In genomic region chr9:99101271-99101670, GRCh38 we compare ENCODE assay signal across 24 cellular contexts.
"Had no signal": no experiment of that assay in that cellular context is flagged by ENCODE, and none has a peak within 500 bp of the region (broad histone marks: within the 10 kb centered on the region; RNA-seq: fewer than 3 reads in every experiment).

No MANE protein-coding gene starts in this region.

- H3K27me3 Mint-ChIP-seq: naive thymus-derived CD8-positive, alpha-beta T cell; stimulated activated naive B cell treated with anti-CD40 and anti-IgM and Interleukin-4, amounts not matched to agents 10 μg/mL and 1 μg/mL and 100 μg/mL, for 72 hours had no signal

- H3K36me3 ChIP-seq: heart left ventricle, left ventricle myocardium inferior, ovary, prostate gland, stomach, thyroid gland, upper lobe of right lung had no signal

- ATAC-seq: heart left ventricle; naive thymus-derived CD8-positive, alpha-beta T cell; right cardiac atrium; sciatic nerve; stimulated activated naive B cell treated with anti-CD40 and anti-IgM and Interleukin-4, amounts not matched to agents 10 μg/mL and 1 μg/mL and 100 μg/mL, for 72 hours; stimulated activated naive CD8-positive, alpha-beta T cell treated with anti-CD3 and anti-CD28 coated beads, Interleukin-15, Interleukin-2, amounts not matched to agents 100 U/mL and 50 U/mL, for 24 hours; upper lobe of right lung had no signal

- H3K27ac ChIP-seq: heart left ventricle, left ventricle myocardium inferior, ovary, prostate gland, testis, thyroid gland, upper lobe of right lung had no signal

- DNase-seq: heart left ventricle; hypothalamus; islet precursor cell; left ventricle myocardium inferior; naive thymus-derived CD8-positive, alpha-beta T cell; ovary; posterior cingulate gyrus; retina; right cardiac atrium; stimulated activated CD4-positive, alpha-beta T cell treated with anti-CD3 and anti-CD28 coated beads, Interleukin-12 subunit alpha, Interleukin-12 subunit beta, amount 100 ng/mL, for 4 hours; stimulated activated CD4-positive, alpha-beta T cell treated with anti-CD3 and anti-CD28 coated beads, Interleukin-15, amount 100 ng/mL, for 24 hours; stimulated activated CD4-positive, alpha-beta T cell treated with anti-CD3 and anti-CD28 coated beads, Interleukin-2, amount 100 ng/mL, for 24 hours; stimulated activated CD4-positive, alpha-beta T cell treated with anti-CD3 and anti-CD28 coated beads, Interleukin-4, amount 100 ng/mL, for 1 hour; stimulated activated naive B cell treated with anti-CD40 and anti-IgM and Interleukin-4, amounts not matched to agents 10 μg/mL and 1 μg/mL and 100 μg/mL, for 72 hours; stimulated activated naive CD8-positive, alpha-beta T cell treated with anti-CD3 and anti-CD28 coated beads, Interleukin-15, Interleukin-2, amounts not matched to agents 100 U/mL and 50 U/mL, for 24 hours; stomach; testis; thyroid gland; trophoblast cell; upper lobe of right lung had no signal

- H3K9me3 ChIP-seq: left ventricle myocardium inferior, ovary, prostate gland, stomach, testis, thyroid gland, upper lobe of right lung had no signal

- H3K4me3 Mint-ChIP-seq: naive thymus-derived CD8-positive, alpha-beta T cell; stimulated activated naive B cell treated with anti-CD40 and anti-IgM and Interleukin-4, amounts not matched to agents 10 μg/mL and 1 μg/mL and 100 μg/mL, for 72 hours had no signal

- H3K27me3 ChIP-seq: heart left ventricle, ovary, stomach, testis, thyroid gland, upper lobe of right lung had no signal

- H3K4me3 ChIP-seq: heart left ventricle, left ventricle myocardium inferior, lung, ovary, prostate gland, skin epidermis, stomach, testis, thyroid gland, upper lobe of right lung had no signal

- H3K27ac Mint-ChIP-seq: stimulated activated naive B cell treated with anti-CD40 and anti-IgM and Interleukin-4, amounts not matched to agents 10 μg/mL and 1 μg/mL and 100 μg/mL, for 72 hours had no signal
